In genomic region chr3:18720543-18720942, GRCh38 we compare ENCODE assay signal across 26 cellular contexts.
"Had no signal": no experiment of that assay in that cellular context is flagged by ENCODE, and none has a peak within 500 bp of the region (broad histone marks: within the 10 kb centered on the region; RNA-seq: fewer than 3 reads in every experiment).

No MANE protein-coding gene starts in this region.

- DNase-seq: activated CD4-positive, alpha-beta T cell treated with anti-CD3 and anti-CD28 coated beads for 48 hours; activated CD4-positive, CD25-positive, alpha-beta regulatory T cell; activated CD8-positive, alpha-beta memory T cell treated with anti-CD3 and anti-CD28 coated beads, Interleukin-2, amount 50 U/mL, for 48 hours; activated gamma-delta T cell; activated naive CD4-positive, alpha-beta T cell treated with anti-CD3 and anti-CD28 coated beads, Interleukin-2, amount 50 U/mL, for 16 hours; central memory CD4-positive, alpha-beta T cell; endodermal cell; foreskin fibroblast; head of caudate nucleus; hippocampal formation; left cardiac atrium; left ventricle myocardium superior; mucosa of descending colon; nucleus accumbens; pancreas; psoas muscle; stimulated activated CD4-positive, alpha-beta T cell treated with anti-CD3 and anti-CD28 coated beads, Interleukin-1b, Interleukin-23, amount 100 ng/mL, for 48 hours; stimulated activated CD4-positive, alpha-beta T cell treated with anti-CD3 and anti-CD28 coated beads, Interleukin-4, amount 100 ng/mL, for 4 hours; stimulated activated CD8-positive, alpha-beta memory T cell treated with anti-CD3 and anti-CD28 coated beads, Interleukin-4, amount 100 ng/mL, for 48 hours; stimulated activated naive CD4-positive, alpha-beta T cell; T-helper 1 cell; testis; transverse colon had no signal

- H3K4me1 Mint-ChIP-seq: neural crest cell had no signal

- ATAC-seq: esophagus mucosa, left cardiac atrium, left ventricle myocardium superior, mucosa of descending colon, pancreas, psoas muscle had no signal

- H3K9me3 Mint-ChIP-seq: dendritic cell treated with granulocyte-macrophage colony-stimulating factor and Interleukin-4, amounts not matched to agents 40 ng/mL and 50 ng/mL, for 4 days; endodermal cell had no signal

- H3K4me3 Mint-ChIP-seq: dendritic cell treated with granulocyte-macrophage colony-stimulating factor and Interleukin-4, amounts not matched to agents 40 ng/mL and 50 ng/mL, for 4 days; endodermal cell; neural crest cell had no signal

- H3K27me3 Mint-ChIP-seq: dendritic cell treated with granulocyte-macrophage colony-stimulating factor and Interleukin-4, amounts not matched to agents 40 ng/mL and 50 ng/mL, for 4 days had no signal

- H3K27ac Mint-ChIP-seq: dendritic cell treated with granulocyte-macrophage colony-stimulating factor and Interleukin-4, amounts not matched to agents 40 ng/mL and 50 ng/mL, for 4 days; endodermal cell had no signal
